Comparison of ENCODE assay signal across 23 cellular contexts in genomic region chr13:28380319-28380718, GRCh38.
"Had no signal": no experiment of that assay in that cellular context is flagged by ENCODE, and none has a peak within 500 bp of the region (broad histone marks: within the 10 kb centered on the region; RNA-seq: fewer than 3 reads in every experiment).

No MANE protein-coding gene starts in this region.

- ATAC-seq: Panc1, PC-3 had no signal

- DNase-seq: IMR-90, Kasumi-1, MM.1S, NCI-H1092 treated with DMSO at 0.1 percent for 48 hours, NCI-H1436, NCI-H187, NCI-H2029, NCI-H2081 treated with DMSO at 0.1 percent for 48 hours, NCI-H2171, NCI-H226, NCI-H446, NCI-H510A, NCI-H524 treated with DMSO at 0.1 percent for 48 hours, NCI-H69, NCI-H774, PC-3, SHP77, SK-N-SH, SW 1271 had no signal

- H3K9me3 ChIP-seq: SK-N-SH had no signal

- H3K9ac ChIP-seq: KMS-11, SK-N-SH had no signal

- H3K27ac ChIP-seq: HL-60, KMS-11, RWPE1 had no signal

- H3K4me2 ChIP-seq: KMS-11, SK-N-SH had no signal
